Comparison of ENCODE assay signal across 18 cellular contexts in the genomic region with DNA sequence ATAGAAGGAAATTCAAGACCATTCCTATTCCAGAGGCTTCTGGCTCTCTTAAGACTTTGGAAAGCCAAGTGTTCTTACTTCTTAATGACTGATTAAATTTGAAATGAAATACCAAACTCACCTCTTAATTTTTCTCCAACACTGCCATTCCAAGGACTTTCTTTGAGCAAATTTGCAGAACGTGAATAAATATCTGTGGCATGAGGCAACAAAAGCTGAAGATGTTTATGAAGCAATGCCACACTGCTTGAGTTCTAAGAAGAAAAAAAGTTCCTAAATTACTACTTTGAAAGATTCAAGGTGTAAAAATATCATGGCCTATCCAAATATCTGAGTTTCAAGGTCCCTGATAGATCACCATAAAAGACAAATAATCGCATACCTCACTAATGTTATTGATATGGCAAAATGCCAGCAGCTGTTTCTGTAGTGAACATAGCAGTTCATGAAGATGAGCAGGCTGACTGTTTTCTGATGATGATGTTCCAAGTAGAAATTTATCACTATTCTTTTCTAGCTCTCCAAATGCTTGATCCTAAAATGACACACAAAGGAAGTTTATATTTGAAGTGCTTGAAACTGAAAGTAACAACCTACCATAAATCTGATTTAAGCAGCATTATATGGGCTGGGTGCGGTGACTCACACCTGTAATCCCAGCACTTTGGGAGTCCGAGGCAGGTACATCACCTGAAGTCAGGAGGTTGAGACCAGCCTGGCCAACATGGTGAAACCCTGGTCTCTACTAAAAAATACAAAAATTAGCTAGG.
DNase-seq lines count a peak whose midpoint lies in the region; ATAC-seq, FAIRE-seq and TF ChIP-seq lines count a peak whose summit lies in the region.
"Had no signal": no experiment of that assay in that cellular context is flagged by ENCODE, and none has a peak within 500 bp of the region (broad histone marks: within the 10 kb centered on the region; RNA-seq: fewer than 3 reads in every experiment).

No MANE protein-coding gene starts in this region.

- H3K4me3 Mint-ChIP-seq in CD4-positive, CD25-positive, alpha-beta regulatory T cell, result no peak overlapping the region
- H3K4me3 Mint-ChIP-seq: B cell, endodermal cell, neural crest cell had no signal

- H3K27me3 Mint-ChIP-seq in CD4-positive, CD25-positive, alpha-beta regulatory T cell, result no peaks in the 10 kb centered on the region
- H3K27me3 Mint-ChIP-seq: B cell had no signal

- peaks cover 93% of the 10 kb centered on the region for H3K36me3 ChIP-seq in CD4-positive, CD25-positive, alpha-beta regulatory T cell (ENCODE audit: control insufficient read depth, insufficient read depth, low read length)
- H3K36me3 ChIP-seq in lung (ENCODE audit: control insufficient read depth in 2 of 2, insufficient read depth in 2 of 2, low read length in 2 of 2) (peaks cover 14% of the 10 kb centered on the region in 2 donors), spleen (peaks cover 2 to 100% (median 81%) of the 10 kb centered on the region in 6 donors)
- H3K36me3 ChIP-seq in effector memory CD4-positive, alpha-beta T cell (ENCODE audit: control insufficient read depth, insufficient read depth, low read length), result peaks cover 71% of the 10 kb centered on the region

- no peak for TF ChIP-seq CTCF in lung (IDR thresholded peaks at IDR 0.05; ENCODE audit: control extremely low read depth, extremely low read depth)
- TF ChIP-seq CTCF in spleen (IDR thresholded peaks at IDR 0.05 in 8 of 11, conservative IDR thresholded peaks at IDR 0.05 in 3 of 11), result no peak

- H3K27ac ChIP-seq in CD4-positive, CD25-positive, alpha-beta regulatory T cell (ENCODE audit: insufficient read depth, low read length, poor library complexity, severe bottlenecking), result no peak overlapping the region
- no peak overlapping the region for H3K27ac ChIP-seq in lung (ENCODE audit: low read depth in 1 of 2, low read length in 1 of 2)
- no peak overlapping the region for H3K27ac ChIP-seq in spleen
- H3K27ac ChIP-seq in effector memory CD4-positive, alpha-beta T cell (ENCODE audit: insufficient read depth, low read length, poor library complexity, severe bottlenecking), result no peak overlapping the region
- H3K27ac ChIP-seq: cardiac muscle cell, RWPE1 had no signal

- peak; percentile 74 for FAIRE-seq in GM19239 (lab: Jason Lieb, UNC)

- ATAC-seq in CD4-positive, CD25-positive, alpha-beta regulatory T cell (ENCODE audit: low read depth in 2 of 2), result no peak
- peak; percentile 92 to 95 for ATAC-seq in activated naive CD4-positive, alpha-beta T cell treated with anti-CD3 and anti-CD28 coated beads, Interleukin-2, amount 50 U/mL, for 72 hours
- ATAC-seq in lung (ENCODE audit: insufficient read depth, low FRiP score) (peak; percentile 19), HG03095 (IDR thresholded peaks at IDR 0.05; ENCODE audit: unreplicated experiment) (no peak)

- H3K9me3 ChIP-seq in CD4-positive, CD25-positive, alpha-beta regulatory T cell (ENCODE audit: control insufficient read depth in 2 of 2, low read length in 2 of 2), result no peaks in the 10 kb centered on the region
- H3K9me3 ChIP-seq in lung (ENCODE audit: control insufficient read depth in 2 of 2, insufficient read depth in 1 of 2, low read length in 1 of 2) (no peaks in the 10 kb centered on the region), spleen (no peaks in the 10 kb centered on the region)
- H3K9me3 ChIP-seq in effector memory CD4-positive, alpha-beta T cell (ENCODE audit: control insufficient read depth, low read length), result no peaks in the 10 kb centered on the region

- H3K4me3 ChIP-seq in CD4-positive, CD25-positive, alpha-beta regulatory T cell (ENCODE audit: low read depth, low read length), result no peak overlapping the region
- H3K4me3 ChIP-seq in lung (no peak overlapping the region), spleen (no peak overlapping the region)
- no peak overlapping the region for H3K4me3 ChIP-seq in effector memory CD4-positive, alpha-beta T cell (ENCODE audit: insufficient read depth, low read depth, low read length, poor library complexity, severe bottlenecking)
- H3K4me3 ChIP-seq: cardiac muscle cell had no signal

- peak in 1 of 3 donors; percentile 23 for DNase-seq in CD4-positive, CD25-positive, alpha-beta regulatory T cell
- DNase-seq in GM19239 (ENCODE audit: insufficient read length, low spot score), result no peak
- DNase-seq in activated naive CD4-positive, alpha-beta T cell treated with anti-CD3 and anti-CD28 coated beads, Interleukin-2, amount 50 U/mL, for 72 hours (ENCODE audit: low spot score in 2 of 2), result peak in 1 of 2 donors; percentile 33
- DNase-seq in lung (ENCODE audit: low spot score), result no peak
- no peak for DNase-seq in spleen
- DNase-seq in middle frontal gyrus (ENCODE audit: extremely low spot score, low spot score), result no peak
- no peak for DNase-seq in effector memory CD4-positive, alpha-beta T cell
- DNase-seq: activated effector memory CD4-positive, alpha-beta T cell treated with anti-CD3 and anti-CD28 coated beads, Interleukin-2, amount 50 U/mL, for 16 hours; endodermal cell; foreskin fibroblast; GOT3; NCI-H2081 treated with DMSO at 0.1 percent for 48 hours; NCI-H774 had no signal

- no peaks in the 10 kb centered on the region for H3K9me3 Mint-ChIP-seq in CD4-positive, CD25-positive, alpha-beta regulatory T cell
- peaks cover 0 to 7% of the 10 kb centered on the region in 2 donors for H3K9me3 Mint-ChIP-seq in activated naive CD4-positive, alpha-beta T cell treated with anti-CD3 and anti-CD28 coated beads, Interleukin-2, amount 50 U/mL, for 72 hours
- H3K9me3 Mint-ChIP-seq: endodermal cell, neural crest cell had no signal

- H3K27me3 ChIP-seq in CD4-positive, CD25-positive, alpha-beta regulatory T cell (ENCODE audit: control insufficient read depth, insufficient read depth, low read length), result no peaks in the 10 kb centered on the region
- H3K27me3 ChIP-seq in lung (ENCODE audit: control insufficient read depth, insufficient read depth), result no peaks in the 10 kb centered on the region
- H3K27me3 ChIP-seq in spleen (replicated peaks in 1 of 7), result no peaks in the 10 kb centered on the region
- no peaks in the 10 kb centered on the region for H3K27me3 ChIP-seq in effector memory CD4-positive, alpha-beta T cell (replicated peaks; ENCODE audit: control insufficient read depth, insufficient read depth, low read length, poor library complexity, severe bottlenecking)
- H3K27me3 ChIP-seq: cardiac muscle cell had no signal

- WGBS in lung, 2 donors, result 70 to 90% methylated on average over 4 of the region's 4 CpGs
- WGBS in spleen, 5 donors, result 86 to 93% (median 90%) methylated on average over 4 of the region's 4 CpGs

- peaks cover 0 to 28% (median 11%) of the 10 kb centered on the region in 4 donors for H3K4me1 Mint-ChIP-seq in CD4-positive, CD25-positive, alpha-beta regulatory T cell
- H3K4me1 Mint-ChIP-seq: B cell, neural crest cell had no signal

- H3K27ac Mint-ChIP-seq in CD4-positive, CD25-positive, alpha-beta regulatory T cell, result peak overlapping the region in 2 of 3 donors; percentile 66 to 67
- peak overlapping the region in 1 of 2 donors; percentile 44 for H3K27ac Mint-ChIP-seq in activated naive CD4-positive, alpha-beta T cell treated with anti-CD3 and anti-CD28 coated beads, Interleukin-2, amount 50 U/mL, for 72 hours
- H3K27ac Mint-ChIP-seq: B cell, endodermal cell had no signal

- TF ChIP-seq POLR2A in spleen (IDR thresholded peaks at IDR 0.05), result no peak

- peaks cover 55% of the 10 kb centered on the region for H3K36me3 Mint-ChIP-seq in CD4-positive, CD25-positive, alpha-beta regulatory T cell
- peaks cover 14 to 25% of the 10 kb centered on the region in 2 donors for H3K36me3 Mint-ChIP-seq in activated naive CD4-positive, alpha-beta T cell treated with anti-CD3 and anti-CD28 coated beads, Interleukin-2, amount 50 U/mL, for 72 hours

- H3K4me1 ChIP-seq in CD4-positive, CD25-positive, alpha-beta regulatory T cell (ENCODE audit: control insufficient read depth, insufficient read depth, low read length, poor library complexity, severe bottlenecking), result no peaks in the 10 kb centered on the region
- H3K4me1 ChIP-seq in lung (ENCODE audit: control insufficient read depth in 2 of 2, insufficient read depth in 2 of 2, low read length in 2 of 2), result peaks cover 2% of the 10 kb centered on the region in 2 donors
- peaks cover 0 to 6% (median 0%) of the 10 kb centered on the region in 6 donors for H3K4me1 ChIP-seq in spleen
- no peaks in the 10 kb centered on the region for H3K4me1 ChIP-seq in effector memory CD4-positive, alpha-beta T cell (ENCODE audit: control insufficient read depth, insufficient read depth, low read length, poor library complexity, severe bottlenecking)

- intact Hi-C loops in spleen (cut with DNase I; ENCODE audit: low total_unique reads), result no loop called here

Comparison
In these comparisons a context has a peak if more than half of its experiments do, and no peak if none do; other contexts are left out.
1. ATAC-seq: peak in activated naive CD4-positive, alpha-beta T cell treated with anti-CD3 and anti-CD28 coated beads, Interleukin-2, amount 50 U/mL, for 72 hours (2 of 2) and lung (single experiment); none in CD4-positive, CD25-positive, alpha-beta regulatory T cell (0 of 2) and HG03095 (single experiment).